Comparison of ENCODE assay signal across 8 cellular contexts in the genomic region with DNA sequence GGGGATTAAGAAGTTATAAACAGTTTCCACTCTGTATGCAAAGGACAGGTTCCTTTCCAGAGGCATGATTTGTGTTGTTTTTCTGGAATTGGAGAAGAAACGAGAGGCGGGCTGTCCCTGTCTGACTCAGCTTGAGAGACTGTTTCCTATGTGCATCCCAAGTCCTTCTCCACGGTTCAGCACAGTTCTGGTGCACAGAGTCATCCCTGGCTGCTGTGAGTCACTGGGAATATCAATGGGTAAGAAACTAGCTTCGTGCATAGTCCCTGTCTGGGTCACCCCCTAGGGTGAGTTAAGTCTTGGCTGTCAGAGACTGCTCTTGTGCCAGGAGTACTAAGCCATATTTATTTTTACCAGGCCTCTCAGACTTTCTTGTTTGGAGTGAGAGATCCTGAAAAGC. TPM values are rescaled to one million over a fixed set of nuclear protein-coding genes. Genes with fewer than 3 reads are reported as not detected.
DNase-seq lines count a peak whose midpoint lies in the region; ATAC-seq and TF ChIP-seq lines count a peak whose summit lies in the region.

No MANE protein-coding gene starts in this region.

- no peak overlapping the region for H3K9ac ChIP-seq in IMR-90 (ENCODE audit: low read depth, low read length)

- TF ChIP-seq POLR2A in IMR-90 (IDR thresholded peaks at IDR 0.05; ENCODE audit: low read depth, low read length) = no peak
- TF ChIP-seq POLR2A in transverse colon (IDR thresholded peaks at IDR 0.05) = no peak

- no peak overlapping the region for H3K4ac ChIP-seq in IMR-90 (ENCODE audit: low read depth, low read length)

- CTCF ChIA-PET in IMR-90 (lab: Yijun Ruan, JAX) = interaction anchor here (0.6 to 1.2 kb wide), 7 partner anchors 16 to 232 kb away, joined by 3 to 4 read pairs (median 3); a partner anchor contains a TSS

- peak overlapping the region; percentile 22 for H2BK5ac ChIP-seq in IMR-90 (ENCODE audit: low read depth, low read length, poor library complexity, severe bottlenecking)

- H3K27me3 ChIP-seq in IMR-90 (ENCODE audit: control insufficient read depth, insufficient read depth, low read length) = no peaks in the 10 kb centered on the region
- no peaks in the 10 kb centered on the region for H3K27me3 ChIP-seq in lung (ENCODE audit: control insufficient read depth, insufficient read depth)
- H3K27me3 ChIP-seq in transverse colon = peaks cover 12% of the 10 kb centered on the region

- H4K91ac ChIP-seq in IMR-90 (ENCODE audit: insufficient read depth, low read depth, low read length) = no peak overlapping the region

- no peak overlapping the region for H2AK5ac ChIP-seq in IMR-90 (ENCODE audit: low read depth, low read length)

- H3K4me3 Mint-ChIP-seq in CD14-positive monocyte = no peak overlapping the region

- peaks cover 3% of the 10 kb centered on the region; the same call in 1 of the 2 replicates for H3K9me1 ChIP-seq in IMR-90 (ENCODE audit: insufficient read depth, low read length)

- no peak overlapping the region for H3K27ac Mint-ChIP-seq in CD14-positive monocyte

- H3K14ac ChIP-seq in IMR-90 (replicated peaks; ENCODE audit: low read depth, low read length) = no peak overlapping the region

- peaks cover 6 to 15% of the 10 kb centered on the region in 2 donors for H3K36me3 Mint-ChIP-seq in CD14-positive monocyte

- H2AFZ ChIP-seq in IMR-90 (replicated peaks; ENCODE audit: low read length, poor library complexity) = peak overlapping the region; percentile 34

- H3K23ac ChIP-seq in IMR-90 (ENCODE audit: low read depth, low read length) = no peak overlapping the region

- ATAC-seq in IMR-90 (ENCODE audit: low read depth) (peak; percentile 86), lung (ENCODE audit: insufficient read depth, low FRiP score) (peak; percentile 39), HG03175 (IDR thresholded peaks at IDR 0.05; ENCODE audit: unreplicated experiment) (no peak)

- no TSS peak for BruUV-seq in IMR-90 (replicated peaks; lab: Mats Ljungman, UMichigan)

- no peaks in the 10 kb centered on the region for H3K36me3 ChIP-seq in IMR-90 (ENCODE audit: control insufficient read depth, insufficient read depth, low read length)
- H3K36me3 ChIP-seq in lung (ENCODE audit: control insufficient read depth in 2 of 2, insufficient read depth in 2 of 2, low read length in 2 of 2) = no peaks in the 10 kb centered on the region
- H3K36me3 ChIP-seq in transverse colon = no peaks in the 10 kb centered on the region

- no peak for TF ChIP-seq EP300 in transverse colon (IDR thresholded peaks at IDR 0.05; ENCODE audit: low read depth)

- in situ Hi-C loops in IMR-90 (cut with MboI; ENCODE audit: low sequenced_read_pairs) = no loop called here
- in situ Hi-C loops in transverse colon (cut with MboI; ENCODE audit: low pct_ligation_motif_present in 1 of 4, low pct_unique_long_range_greater_than_20kb in 1 of 4, low sequenced_read_pairs in 3 of 4) = no loop called here

- no peak overlapping the region for H3K56ac ChIP-seq in IMR-90 (ENCODE audit: extremely low read depth, insufficient read depth, low read length)

- TF ChIP-seq CTCF in IMR-90 (conservative IDR thresholded peaks at IDR 0.05; ENCODE audit: low read depth, low read length) = no peak
- no peak for TF ChIP-seq CTCF in lung (IDR thresholded peaks at IDR 0.05; ENCODE audit: control extremely low read depth, extremely low read depth)
- TF ChIP-seq CTCF in transverse colon (IDR thresholded peaks at IDR 0.05) = no peak
- no peak for TF ChIP-seq CTCF in CD14-positive monocyte (IDR thresholded peaks at IDR 0.05)

- H2BK15ac ChIP-seq in IMR-90 (ENCODE audit: low read depth, low read length) = no peak overlapping the region

- TF ChIP-seq RAD21 in IMR-90 (IDR thresholded peaks at IDR 0.05; ENCODE audit: low read length) = no peak

- H4K8ac ChIP-seq in IMR-90 (ENCODE audit: low read depth in 2 of 2, low read length in 2 of 2) = no peak overlapping the region; a peak in 1 of 4 replicates

- no peak overlapping the region for H3K4me3 ChIP-seq in IMR-90 (ENCODE audit: insufficient read depth, low read depth, low read length)
- H3K4me3 ChIP-seq in lung = no peak overlapping the region
- no peak overlapping the region for H3K4me3 ChIP-seq in transverse colon

- H3K79me1 ChIP-seq in IMR-90 (ENCODE audit: low read depth in 1 of 2, low read length in 2 of 2) = no peaks in the 10 kb centered on the region

- peaks cover 36 to 47% (median 39%) of the 10 kb centered on the region in 3 donors for H3K27me3 Mint-ChIP-seq in CD14-positive monocyte (ENCODE audit: low read depth in 3 of 3)

- H2AK9ac ChIP-seq in IMR-90 (replicated peaks; ENCODE audit: low read depth, low read length, poor library complexity) = no peak overlapping the region

- dilution Hi-C loops in IMR-90 (cut with HindIII; ENCODE audit: low sequenced_read_pairs, unreplicated experiment) = no loop called here

- H2BK20ac ChIP-seq in IMR-90 (ENCODE audit: low read depth, low read length) = no peak overlapping the region

- H3K27ac ChIP-seq in IMR-90 (ENCODE audit: insufficient read depth, low read length) (no peak overlapping the region), lung (ENCODE audit: low read depth in 1 of 2, low read length in 1 of 2) (peak overlapping the region in 1 of 2 donors; percentile 62), transverse colon (peak overlapping the region; percentile 62 to 79 (median 71))

- POLR2A ChIA-PET in IMR-90 (lab: Charles Lee; ENCODE audit: unreplicated experiment) = no interaction called here

- no CpG with 5 or more reads among the region's 4 CpGs for WGBS in IMR-90 (ENCODE audit: extremely low coverage in 2 of 2, insufficient read length in 1 of 2), 2 experiments
- WGBS in lung, 2 donors = 67 to 91% methylated on average over 4 of the region's 4 CpGs
- WGBS in transverse colon (ENCODE audit: low coverage in 1 of 2), 2 donors = 54% methylated on average over 4 of the region's 4 CpGs; no CpG with 5 or more reads in 1 of the 2 donors

- no peaks in the 10 kb centered on the region for H3K9me3 ChIP-seq in IMR-90 (ENCODE audit: control insufficient read depth, insufficient read depth, low read length)
- no peaks in the 10 kb centered on the region for H3K9me3 ChIP-seq in lung (ENCODE audit: control insufficient read depth in 2 of 2, insufficient read depth in 1 of 2, low read length in 1 of 2)
- no peaks in the 10 kb centered on the region for H3K9me3 ChIP-seq in transverse colon

- H3K4me1 ChIP-seq in IMR-90 (ENCODE audit: control insufficient read depth, insufficient read depth, low read length) (peaks cover 4% of the 10 kb centered on the region; the same call in 1 of the 2 replicates), lung (ENCODE audit: control insufficient read depth in 2 of 2, insufficient read depth in 2 of 2, low read length in 2 of 2) (peaks cover 3 to 4% of the 10 kb centered on the region in 2 donors), transverse colon (peaks cover 4 to 42% (median 31%) of the 10 kb centered on the region in 4 donors)

- H4K20me1 ChIP-seq in IMR-90 (ENCODE audit: insufficient read depth, low read length) = peaks cover 8% of the 10 kb centered on the region; the same call in 1 of the 2 replicates

- no peak overlapping the region for H4K5ac ChIP-seq in IMR-90 (ENCODE audit: low read depth, low read length)

- H3K9me3 Mint-ChIP-seq in CD14-positive monocyte = peaks cover 0 to 17% (median 10%) of the 10 kb centered on the region in 7 donors

- H3K4me1 Mint-ChIP-seq in CD14-positive monocyte = peaks cover 32% of the 10 kb centered on the region

- intact Hi-C loops in IMR-90 (cut with micrococcal nuclease) = loop anchor here (1.0 to 5.0 kb wide), 3 partner anchors 30 to 233 kb away; no protein-coding TSS in a partner anchor
- intact Hi-C loops in transverse colon (cut with DNase I; ENCODE audit: low total_unique reads) = no loop called here
- intact Hi-C loops in CD14-positive monocyte (cut with micrococcal nuclease) = no loop called here

- peak overlapping the region; percentile 18; the same call in 1 of the 2 replicates for H3K4me2 ChIP-seq in IMR-90 (ENCODE audit: low read depth, low read length)

- no peak overlapping the region for H2BK120ac ChIP-seq in IMR-90 (ENCODE audit: low read depth, low read length)

- DNase-seq in IMR-90 (peak; percentile 100), dermis blood vessel endothelial cell (peak; percentile 80), lung (ENCODE audit: low spot score) (no peak), transverse colon (peak; percentile 45), mesenteric fat pad (ENCODE audit: low spot score) (no peak), CD14-positive monocyte (ENCODE audit: low spot score) (no peak), NCI-H1417 treated with DMSO at 0.1 percent for 48 hours (lab: John Stamatoyannopoulos, UW) (no peak)

- H3K18ac ChIP-seq in IMR-90 (ENCODE audit: low read depth, low read length) = no peak overlapping the region

TF ChIP-seq in IMR-90, 13 proteins besides CTCF, POLR2A, EP300 and RAD21 (continues in another document):
- no peak for TF ChIP-seq RFX5 (IDR thresholded peaks at IDR 0.05; ENCODE audit: low read depth, low read length)
- TF ChIP-seq RCOR1 (IDR thresholded peaks at IDR 0.05; ENCODE audit: insufficient replicate concordance, low read length) = no peak
- TF ChIP-seq NFE2L2 (IDR thresholded peaks at IDR 0.05; ENCODE audit: low read depth, low read length) = peak; percentile 35; the same call in 1 of the 2 replicates
- no peak for TF ChIP-seq CHD1 (IDR thresholded peaks at IDR 0.05; ENCODE audit: low read depth, low read length)
- TF ChIP-seq FOS (IDR thresholded peaks at IDR 0.05; ENCODE audit: low read depth, low read length) = peak; percentile 97

RNA-seq across cellular contexts. Expression of a gene that starts 2.4 kb away (rescaled TPM):
- total RNA-seq in IMR-90 (2012; rRNA removed) = 3.9 and 4.1 TPM in 2 replicates
- 5.1 and 5.8 TPM in 2 replicates for polyA plus RNA-seq in IMR-90 (2012; rRNA removed)
- polyA plus RNA-seq in IMR-90 (2012; cell fraction: cytosol; rRNA removed) = 3.2 and 3.3 TPM in 2 replicates
- 8.7 and 11.6 TPM in 2 replicates for polyA plus RNA-seq in IMR-90 (2012; cell fraction: nucleus; rRNA removed; ENCODE audit: low replicate concordance)
- total RNA-seq in dermis blood vessel endothelial cell = 1.4 and 2.2 TPM in 2 replicates
- total RNA-seq in lung = 10 to 100 TPM in 1 of 2 donors, 1 to 10 TPM in 1; 3.3 to 30.8 TPM
- 1 to 10 TPM; 1.0 to 2.5 TPM for polyA plus RNA-seq in lung
- total RNA-seq in transverse colon = 10 to 100 TPM in 3 of 4 donors, 1 to 10 TPM in 1; 7.9 to 52.4 (median 16.2) TPM
- total RNA-seq in mesenteric fat pad = 3.1 TPM
- not detected for polyA plus RNA-seq in CD14-positive monocyte

RNA-seq across cellular contexts. Expression of a gene that starts 15.9 kb away (rescaled TPM):
- total RNA-seq in IMR-90 (2012; rRNA removed) (21.1 and 22.0 TPM in 2 replicates), dermis blood vessel endothelial cell (8.5 and 11.7 TPM in 2 replicates), lung (10 to 100 TPM; 41.3 to 45.8 TPM), transverse colon (10 to 100 TPM; 18.3 to 27.0 (median 24.6) TPM), mesenteric fat pad (15.3 TPM)
- polyA plus RNA-seq in IMR-90 (2012; rRNA removed) (35.7 and 36.6 TPM in 2 replicates), lung (10 to 100 TPM; 26.0 to 27.5 TPM), CD14-positive monocyte (1 to 10 TPM; 5.9 to 6.5 TPM)
- polyA plus RNA-seq in IMR-90 (2012; cell fraction: cytosol; rRNA removed) = 40.1 and 40.4 TPM in 2 replicates
- polyA plus RNA-seq in IMR-90 (2012; cell fraction: nucleus; rRNA removed; ENCODE audit: low replicate concordance) = 25.2 and 32.4 TPM in 2 replicates

Comparison
In these comparisons a context has a peak if more than half of its experiments do, and no peak if none do; other contexts are left out.
1. DNase-seq: peak in IMR-90 (single experiment), dermis blood vessel endothelial cell (single experiment) and transverse colon (single experiment); none in lung (single experiment), mesenteric fat pad (single experiment), CD14-positive monocyte (single experiment) and NCI-H1417 treated with DMSO at 0.1 percent for 48 hours (single experiment).